ENCODE assay signal across 15 cellular contexts in the genomic region with DNA sequence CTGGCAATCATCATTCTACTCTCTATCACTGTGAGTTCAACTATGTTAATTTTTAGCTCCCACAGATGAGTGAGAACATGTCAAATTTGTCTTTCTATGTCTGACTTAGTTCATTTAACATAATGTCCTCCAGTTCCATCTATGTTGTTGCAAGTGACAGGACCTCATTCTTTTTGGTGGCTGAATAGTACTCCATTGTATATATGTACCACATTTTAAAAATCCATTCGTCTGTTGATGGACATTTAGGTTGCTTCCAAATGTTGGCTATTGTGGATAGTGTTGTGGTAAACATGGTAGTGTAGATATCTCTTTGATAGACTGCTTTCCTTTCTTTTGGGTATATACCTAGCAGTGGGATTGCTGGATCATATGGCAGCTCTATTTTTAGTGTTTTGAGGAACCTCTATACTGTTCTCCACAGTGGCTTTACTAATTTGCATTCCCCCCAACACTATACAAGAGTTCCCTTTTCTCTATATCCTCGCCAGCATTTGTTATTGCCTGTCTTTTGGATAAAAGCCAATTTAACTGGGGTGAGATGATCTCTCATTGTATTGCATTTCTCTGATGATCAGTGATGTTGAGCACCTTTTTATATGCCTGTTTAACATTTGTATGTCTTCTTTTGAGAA.
"Had no signal": no experiment of that assay in that cellular context is flagged by ENCODE, and none has a peak within 500 bp of the region (broad histone marks: within the 10 kb centered on the region; RNA-seq: fewer than 3 reads in every experiment).

No MANE protein-coding gene starts in this region.

- H3K9me3 Mint-ChIP-seq: activated CD4-positive, alpha-beta T cell treated with anti-CD3 and anti-CD28 coated beads, Interleukin-2, amount 10 ng/mL, durations not matched to agents 7 days and 5 days; stimulated activated naive CD8-positive, alpha-beta T cell treated with anti-CD3 and anti-CD28 coated beads, Interleukin-15, amount 100 ng/mL, for 72 hours had no signal

- ATAC-seq: stimulated activated naive CD8-positive, alpha-beta T cell treated with anti-CD3 and anti-CD28 coated beads, Interleukin-15, amount 100 ng/mL, for 72 hours had no signal

- H3K4me1 Mint-ChIP-seq: activated naive CD4-positive, alpha-beta T cell treated with anti-CD3 and anti-CD28 coated beads, Interleukin-2, amount 10 ng/mL, durations not matched to agents 7 days and 5 days had no signal

- H3K36me3 ChIP-seq: thoracic aorta had no signal

- H3K27ac Mint-ChIP-seq: activated naive CD4-positive, alpha-beta T cell treated with anti-CD3 and anti-CD28 coated beads, Interleukin-2, amount 10 ng/mL, durations not matched to agents 7 days and 5 days; activated T-helper 2 cell treated with anti-CD3 and anti-CD28 coated beads, Interferon-gamma antibody, Interleukin-2, Interleukin-4, amounts not matched to agents 10 μg/mL and 5 μg/mL and 100 μg/mL, durations not matched to agents 14 hours and 24 hours and 36 hours; stimulated activated naive CD8-positive, alpha-beta T cell treated with anti-CD3 and anti-CD28 coated beads, Interleukin-15, amount 100 ng/mL, for 72 hours had no signal

- H3K27ac ChIP-seq: coronary artery, parathyroid adenoma, thoracic aorta had no signal

- H3K27me3 Mint-ChIP-seq: activated CD4-positive, alpha-beta T cell treated with anti-CD3 and anti-CD28 coated beads, Interleukin-2, amount 10 ng/mL, durations not matched to agents 7 days and 5 days; activated naive CD4-positive, alpha-beta T cell treated with anti-CD3 and anti-CD28 coated beads, Interleukin-2, amount 10 ng/mL, durations not matched to agents 7 days and 5 days; stimulated activated naive CD8-positive, alpha-beta T cell treated with anti-CD3 and anti-CD28 coated beads, Interleukin-15, amount 100 ng/mL, for 72 hours had no signal

- H2AFZ ChIP-seq: parathyroid adenoma had no signal

- H3K9me3 ChIP-seq: thoracic aorta had no signal

- H3K9ac ChIP-seq: parathyroid adenoma had no signal

- H3K4me3 ChIP-seq: coronary artery, thoracic aorta had no signal

- DNase-seq: activated CD4-positive, alpha-beta T cell treated with anti-CD3 and anti-CD28 coated beads, Interleukin-2, amount 10 ng/mL, durations not matched to agents 7 days and 5 days; activated CD4-positive, CD25-positive, alpha-beta regulatory T cell; activated CD8-positive, alpha-beta memory T cell treated with anti-CD3 and anti-CD28 coated beads for 24 hours; activated naive CD4-positive, alpha-beta T cell treated with anti-CD3 and anti-CD28 coated beads, Interleukin-2, amount 10 ng/mL, durations not matched to agents 7 days and 5 days; central memory CD4-positive, alpha-beta T cell; effector CD8-positive, alpha-beta T cell; retina; stimulated activated CD4-positive, alpha-beta T cell treated with anti-CD3 and anti-CD28 coated beads, Interleukin-4, amount 100 ng/mL, for 4 hours; stimulated activated naive CD8-positive, alpha-beta T cell treated with anti-CD3 and anti-CD28 coated beads, Interleukin-15, amount 100 ng/mL, for 72 hours; T-helper 9 cell had no signal

- H3K79me2 ChIP-seq: parathyroid adenoma had no signal

- FAIRE-seq: keratinocyte had no signal

- H3K4me1 ChIP-seq: parathyroid adenoma had no signal

- H3K4me3 Mint-ChIP-seq: activated CD4-positive, alpha-beta T cell treated with anti-CD3 and anti-CD28 coated beads, Interleukin-2, amount 10 ng/mL, durations not matched to agents 7 days and 5 days; activated naive CD4-positive, alpha-beta T cell treated with anti-CD3 and anti-CD28 coated beads, Interleukin-2, amount 10 ng/mL, durations not matched to agents 7 days and 5 days; stimulated activated naive CD8-positive, alpha-beta T cell treated with anti-CD3 and anti-CD28 coated beads, Interleukin-15, amount 100 ng/mL, for 72 hours had no signal
